ENCODE assay signal across 2 cellular contexts in genomic region chr5:72937517-72938061, GRCh38.
TF ChIP-seq lines count a peak whose summit lies in the region.

No MANE protein-coding gene starts in this region.

TF ChIP-seq in SK-N-SH, 30 proteins besides CTCF, POLR2A, EP300 and RAD21 (continued from another document):
- TF ChIP-seq USF1 (IDR thresholded peaks at IDR 0.05; ENCODE audit: borderline replicate concordance, low read depth) (no peak), EZH2phosphoT487 (IDR thresholded peaks at IDR 0.05; ENCODE audit: borderline replicate concordance, low read depth) (no peak)
TF ChIP-seq in SK-N-SH: peak in this region for 0.

TF ChIP-seq in SK-N-SH treated with all-trans-retinoic acid at 6 μM for 48 hours, 23 proteins besides CTCF, POLR2A, EP300 and RAD21 (continued from another document):
- TF ChIP-seq PATZ1 (CRISPR knock-in tag; IDR thresholded peaks at IDR 0.05; ENCODE audit: borderline replicate concordance), result no peak
- no peak for TF ChIP-seq TCF4 (CRISPR knock-in tag; IDR thresholded peaks at IDR 0.05; ENCODE audit: borderline replicate concordance)
- no peak for TF ChIP-seq OSR1 (CRISPR knock-in tag; IDR thresholded peaks at IDR 0.05)
- no peak for TF ChIP-seq BACH2 (CRISPR knock-in tag; IDR thresholded peaks at IDR 0.05; ENCODE audit: borderline replicate concordance)
- no peak for TF ChIP-seq ZC3H10 (CRISPR knock-in tag; IDR thresholded peaks at IDR 0.05)
- TF ChIP-seq PPARA (CRISPR knock-in tag; IDR thresholded peaks at IDR 0.05; ENCODE audit: borderline replicate concordance), result no peak
- no peak for TF ChIP-seq ISL1 (CRISPR knock-in tag; IDR thresholded peaks at IDR 0.05)
- TF ChIP-seq CSRNP3 (CRISPR knock-in tag; IDR thresholded peaks at IDR 0.05), result no peak
- TF ChIP-seq ZNF70 (CRISPR knock-in tag; IDR thresholded peaks at IDR 0.05), result no peak
- TF ChIP-seq RARB (CRISPR knock-in tag; IDR thresholded peaks at IDR 0.05), result no peak
- TF ChIP-seq CSDC2 (CRISPR knock-in tag; IDR thresholded peaks at IDR 0.05), result no peak
- no peak for TF ChIP-seq GLIS3 (CRISPR knock-in tag; IDR thresholded peaks at IDR 0.05)
- TF ChIP-seq ZNF8 (CRISPR knock-in tag; IDR thresholded peaks at IDR 0.05), result no peak
- TF ChIP-seq ZFP30 (CRISPR knock-in tag; IDR thresholded peaks at IDR 0.05), result no peak
